16 cellular contexts compared by ENCODE assay signal in the genomic region with DNA sequence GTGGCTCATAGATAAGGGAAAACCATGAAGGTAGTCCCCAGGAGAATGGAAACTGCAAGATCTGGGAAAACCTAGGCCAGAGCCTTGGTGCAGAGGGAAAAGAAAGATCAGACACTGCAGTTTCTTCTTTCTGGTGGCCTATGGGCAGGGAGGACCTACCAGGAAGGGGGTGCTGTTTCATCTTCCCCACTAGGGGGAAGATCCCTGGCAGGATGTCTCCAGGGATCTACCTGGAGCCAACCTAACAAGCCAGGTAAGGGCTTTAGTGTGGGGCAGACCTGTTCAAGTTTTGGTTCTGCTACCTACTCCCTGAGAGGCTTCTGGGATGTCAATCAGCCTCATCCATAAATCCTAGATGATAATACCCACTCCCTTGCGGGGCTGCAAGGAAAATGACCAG. TPM values are rescaled to one million over a fixed set of nuclear protein-coding genes. Genes with fewer than 3 reads are reported as not detected.
A peak's percentile ranks its signal among the peaks of the same experiment; 100 is the strongest.
DNase-seq lines count a peak whose midpoint lies in the region; ATAC-seq and TF ChIP-seq lines count a peak whose summit lies in the region.
"Had no signal": no experiment of that assay in that cellular context is flagged by ENCODE, and none has a peak within 500 bp of the region (broad histone marks: within the 10 kb centered on the region; RNA-seq: fewer than 3 reads in every experiment).

No MANE protein-coding gene starts in this region.

- CTCF ChIA-PET in IMR-90 (lab: Yijun Ruan, JAX), result interaction anchor here (0.6 kb wide), 1 partner anchor 82 kb away, joined by 4 read pairs; no protein-coding TSS in a partner anchor
- CTCF ChIA-PET in mammary epithelial cell (lab: Charles Lee; ENCODE audit: low non-redundant PET), result no interaction called here

- H3K27ac ChIP-seq in CD4-positive, CD25-positive, alpha-beta regulatory T cell (ENCODE audit: insufficient read depth, low read length, poor library complexity, severe bottlenecking), result no peak overlapping the region
- H3K27ac ChIP-seq in IMR-90 (ENCODE audit: insufficient read depth, low read length) (no peak overlapping the region), mammary epithelial cell (ENCODE audit: insufficient read depth, low read depth, low read length) (peak overlapping the region; percentile 73), spleen (no peak overlapping the region)
- H3K27ac ChIP-seq: BLaER1 had no signal

- no peak overlapping the region for H2AK5ac ChIP-seq in IMR-90 (ENCODE audit: low read depth, low read length)

- peak overlapping the region; percentile 49; the same call in 1 of the 3 replicates for H2BK15ac ChIP-seq in IMR-90 (ENCODE audit: low read depth, low read length)

- H3K4me3 ChIP-seq in CD4-positive, CD25-positive, alpha-beta regulatory T cell (ENCODE audit: low read depth, low read length), result no peak overlapping the region
- H3K4me3 ChIP-seq in IMR-90 (ENCODE audit: insufficient read depth, low read depth, low read length) (no peak overlapping the region), mammary epithelial cell (replicated peaks in 1 of 3; ENCODE audit: insufficient read depth in 1 of 3, low read depth in 2 of 3, low read length in 3 of 3) (no peak overlapping the region), kidney epithelial cell (ENCODE audit: low read depth, low read length) (no peak overlapping the region), spleen (no peak overlapping the region)
- H3K4me3 ChIP-seq: BLaER1 had no signal

- H4K5ac ChIP-seq in IMR-90 (ENCODE audit: low read depth, low read length), result peak overlapping the region; percentile 21; the same call in 1 of the 2 replicates

- H3K36me3 Mint-ChIP-seq in CD4-positive, CD25-positive, alpha-beta regulatory T cell, result peaks cover 18% of the 10 kb centered on the region

- H3K27ac Mint-ChIP-seq in CD4-positive, CD25-positive, alpha-beta regulatory T cell, result peak overlapping the region in 2 of 3 donors; percentile 56 to 83
- H3K27ac Mint-ChIP-seq: activated CD8-positive, alpha-beta memory T cell treated with anti-CD3 and anti-CD28 coated beads, Interleukin-2, amount 10 ng/mL, durations not matched to agents 7 days and 5 days had no signal

- H3K27me3 ChIP-seq in CD4-positive, CD25-positive, alpha-beta regulatory T cell (ENCODE audit: control insufficient read depth, insufficient read depth, low read length), result no peaks in the 10 kb centered on the region
- H3K27me3 ChIP-seq in IMR-90 (ENCODE audit: control insufficient read depth, insufficient read depth, low read length) (no peaks in the 10 kb centered on the region), mammary epithelial cell (ENCODE audit: insufficient read depth, low read length) (no peaks in the 10 kb centered on the region), kidney epithelial cell (ENCODE audit: control insufficient read depth, insufficient read depth, low read length) (no peaks in the 10 kb centered on the region), spleen (replicated peaks in 1 of 7) (no peaks in the 10 kb centered on the region)
- H3K27me3 ChIP-seq: BLaER1 had no signal

- in situ Hi-C loops in IMR-90 (cut with MboI; ENCODE audit: low sequenced_read_pairs) (no loop called here), mammary epithelial cell (cut with MboI; ENCODE audit: low sequenced_read_pairs in 2 of 2) (no loop called here)

- H3K79me1 ChIP-seq in IMR-90 (ENCODE audit: low read depth in 1 of 2, low read length in 2 of 2), result peaks cover 51 to 86% of the 10 kb centered on the region in 2 experiments

- peak overlapping the region; percentile 7 for H3K14ac ChIP-seq in IMR-90 (replicated peaks; ENCODE audit: low read depth, low read length)

- H2BK20ac ChIP-seq in IMR-90 (ENCODE audit: low read depth, low read length), result no peak overlapping the region

- H2BK5ac ChIP-seq in IMR-90 (ENCODE audit: low read depth, low read length, poor library complexity, severe bottlenecking), result no peak overlapping the region

- H4K91ac ChIP-seq in IMR-90 (ENCODE audit: insufficient read depth, low read depth, low read length), result peak overlapping the region; percentile 13; the same call in 1 of the 2 replicates

- 0 out of 2 replicates have a peak overlapping the region, but pooled peaks have one; percentile 46 for H3K23ac ChIP-seq in IMR-90 (ENCODE audit: low read depth, low read length)

- TF ChIP-seq POLR2A in IMR-90 (IDR thresholded peaks at IDR 0.05; ENCODE audit: low read depth, low read length) (no peak), spleen (IDR thresholded peaks at IDR 0.05) (no peak)

- H3K4me3 Mint-ChIP-seq in CD4-positive, CD25-positive, alpha-beta regulatory T cell, result no peak overlapping the region
- H3K4me3 Mint-ChIP-seq: activated CD8-positive, alpha-beta memory T cell treated with anti-CD3 and anti-CD28 coated beads, Interleukin-2, amount 10 ng/mL, durations not matched to agents 7 days and 5 days; stimulated activated naive CD8-positive, alpha-beta T cell treated with anti-CD3 and anti-CD28 coated beads, Interleukin-15, amount 100 ng/mL, for 72 hours had no signal

- no TSS peak for BruUV-seq in IMR-90 (replicated peaks; lab: Mats Ljungman, UMichigan)
- BruUV-seq in mammary epithelial cell (replicated peaks; lab: Mats Ljungman, UMichigan), result no TSS peak

- ATAC-seq in CD4-positive, CD25-positive, alpha-beta regulatory T cell (ENCODE audit: low read depth in 2 of 2), result no peak
- ATAC-seq in IMR-90 (ENCODE audit: low read depth), result no peak
- ATAC-seq: activated CD8-positive, alpha-beta memory T cell treated with anti-CD3 and anti-CD28 coated beads, Interleukin-2, amount 10 ng/mL, durations not matched to agents 7 days and 5 days; activated naive CD4-positive, alpha-beta T cell treated with anti-CD3 and anti-CD28 coated beads, Interleukin-2, amount 50 U/mL, for 72 hours; stimulated activated naive CD8-positive, alpha-beta T cell treated with anti-CD3 and anti-CD28 coated beads, Interleukin-15, amount 100 ng/mL, for 72 hours had no signal

- peak overlapping the region in 1 of 2 experiments; percentile 24; a peak in 1 of 4 replicates for H4K8ac ChIP-seq in IMR-90 (ENCODE audit: low read depth in 2 of 2, low read length in 2 of 2)

- no peak overlapping the region for H3K18ac ChIP-seq in IMR-90 (ENCODE audit: low read depth, low read length)

- H3K4me1 ChIP-seq in CD4-positive, CD25-positive, alpha-beta regulatory T cell (ENCODE audit: control insufficient read depth, insufficient read depth, low read length, poor library complexity, severe bottlenecking), result peaks cover 3% of the 10 kb centered on the region
- H3K4me1 ChIP-seq in IMR-90 (ENCODE audit: control insufficient read depth, insufficient read depth, low read length) (peaks cover 16% of the 10 kb centered on the region), mammary epithelial cell (ENCODE audit: insufficient read depth, low read length) (peaks cover 31% of the 10 kb centered on the region), spleen (peaks cover 0 to 12% (median 2%) of the 10 kb centered on the region in 6 donors)
- H3K4me1 ChIP-seq: BLaER1 had no signal

- H3K9ac ChIP-seq in IMR-90 (ENCODE audit: low read depth, low read length) (no peak overlapping the region), mammary epithelial cell (ENCODE audit: insufficient read depth, low read length) (no peak overlapping the region)
- H3K9ac ChIP-seq: BLaER1 had no signal

- no peak for TF ChIP-seq RAD21 in IMR-90 (IDR thresholded peaks at IDR 0.05; ENCODE audit: low read length)

- peaks cover 48% of the 10 kb centered on the region for H3K9me1 ChIP-seq in IMR-90 (ENCODE audit: insufficient read depth, low read length)

- peaks cover 8% of the 10 kb centered on the region for H3K36me3 ChIP-seq in CD4-positive, CD25-positive, alpha-beta regulatory T cell (ENCODE audit: control insufficient read depth, insufficient read depth, low read length)
- H3K36me3 ChIP-seq in IMR-90 (ENCODE audit: control insufficient read depth, insufficient read depth, low read length) (no peaks in the 10 kb centered on the region), mammary epithelial cell (ENCODE audit: insufficient read depth, low read length) (peaks cover 3% of the 10 kb centered on the region), kidney epithelial cell (ENCODE audit: control insufficient read depth, insufficient read depth, low read length) (no peaks in the 10 kb centered on the region), spleen (peaks cover 0 to 11% (median 0%) of the 10 kb centered on the region in 6 donors)

- peaks cover 77% of the 10 kb centered on the region for H3K79me2 ChIP-seq in mammary epithelial cell (ENCODE audit: insufficient read depth, low read length)

- TF ChIP-seq CTCF in IMR-90 (conservative IDR thresholded peaks at IDR 0.05; ENCODE audit: low read depth, low read length), result 0 out of 2 replicates have a peak, but pooled peaks have one; percentile 22
- TF ChIP-seq CTCF in mammary epithelial cell (conservative IDR thresholded peaks at IDR 0.05 in 1 of 2, IDR thresholded peaks at IDR 0.05 in 1 of 2; ENCODE audit: extremely low read depth in 1 of 2, insufficient read depth in 1 of 2, low read depth in 1 of 2, low read length in 2 of 2), result peak; percentile 57 to 69
- TF ChIP-seq CTCF in kidney epithelial cell (IDR thresholded peaks at IDR 0.05; ENCODE audit: insufficient read depth, low read length, poor library complexity, severe bottlenecking), result peak; percentile 21
- no peak for TF ChIP-seq CTCF in spleen (IDR thresholded peaks at IDR 0.05 in 8 of 11, conservative IDR thresholded peaks at IDR 0.05 in 3 of 11)

- POLR2A ChIA-PET in IMR-90 (lab: Charles Lee; ENCODE audit: unreplicated experiment), result no interaction called here

- H3K9me3 ChIP-seq in CD4-positive, CD25-positive, alpha-beta regulatory T cell (ENCODE audit: control insufficient read depth in 2 of 2, low read length in 2 of 2), result no peaks in the 10 kb centered on the region
- H3K9me3 ChIP-seq in IMR-90 (ENCODE audit: control insufficient read depth, insufficient read depth, low read length), result no peaks in the 10 kb centered on the region
- no peaks in the 10 kb centered on the region for H3K9me3 ChIP-seq in mammary epithelial cell (replicated peaks; ENCODE audit: insufficient read depth, low read length)
- H3K9me3 ChIP-seq in spleen, result no peaks in the 10 kb centered on the region

- H2AFZ ChIP-seq in IMR-90 (replicated peaks; ENCODE audit: low read length, poor library complexity) (no peak overlapping the region), mammary epithelial cell (ENCODE audit: low read depth, low read length) (peak overlapping the region; percentile 12)

- H3K4me2 ChIP-seq in IMR-90 (ENCODE audit: low read depth, low read length) (no peak overlapping the region), mammary epithelial cell (ENCODE audit: insufficient read depth, low read depth, low read length) (peak overlapping the region; percentile 57)
- H3K4me2 ChIP-seq: BLaER1 had no signal

- intact Hi-C loops in IMR-90 (cut with micrococcal nuclease), result no loop called here
- intact Hi-C loops in mammary epithelial cell (cut with micrococcal nuclease), result no loop called here
- intact Hi-C loops in spleen (cut with DNase I; ENCODE audit: low total_unique reads), result no loop called here

- no peak for DNase-seq in CD4-positive, CD25-positive, alpha-beta regulatory T cell
- DNase-seq in IMR-90 (no peak), mammary epithelial cell (no peak), kidney epithelial cell (ENCODE audit: low read depth) (no peak), spleen (no peak), C1 segment of cervical spinal cord (lab: John Stamatoyannopoulos, UW) (no peak), kidney tubule cell (ENCODE audit: low spot score) (no peak)
- DNase-seq in activated CD4-positive, CD25-positive, alpha-beta regulatory T cell treated with anti-CD3 and anti-CD28 coated beads, Interleukin-2, amount 50 U/mL, for 72 hours, result no peak
- DNase-seq: activated CD8-positive, alpha-beta memory T cell treated with anti-CD3 and anti-CD28 coated beads, Interleukin-2, amount 10 ng/mL, durations not matched to agents 7 days and 5 days; NCI-H1417 treated with DMSO at 0.1 percent for 48 hours; NCI-H524 treated with DMSO at 0.1 percent for 48 hours; retina; SIG-M5; stimulated activated naive CD8-positive, alpha-beta T cell treated with anti-CD3 and anti-CD28 coated beads, Interleukin-15, amount 100 ng/mL, for 72 hours had no signal

- dilution Hi-C loops in IMR-90 (cut with HindIII; ENCODE audit: low sequenced_read_pairs, unreplicated experiment) (no loop called here), mammary epithelial cell (cut with HindIII; ENCODE audit: low sequenced_read_pairs) (no loop called here)

- peak overlapping the region; percentile 56 for H3K4ac ChIP-seq in IMR-90 (ENCODE audit: low read depth, low read length)

- WGBS in IMR-90 (ENCODE audit: extremely low coverage in 2 of 2, insufficient read length in 1 of 2), 2 experiments, result no CpG with 5 or more reads among the region's 1 CpG
- 100% methylated on average over 1 of the region's 1 CpG for WGBS in mammary epithelial cell (ENCODE audit: low coverage, missing lambda C conversion rate)
- WGBS in spleen, 5 donors, result 86 to 100% (median 100%) methylated on average over 1 of the region's 1 CpG

- peak overlapping the region; percentile 57; the same call in 1 of the 2 replicates for H2BK120ac ChIP-seq in IMR-90 (ENCODE audit: low read depth, low read length)

- H3K4me1 Mint-ChIP-seq in CD4-positive, CD25-positive, alpha-beta regulatory T cell, result peaks cover 17 to 62% (median 27%) of the 10 kb centered on the region in 4 donors

- H3K56ac ChIP-seq in IMR-90 (ENCODE audit: extremely low read depth, insufficient read depth, low read length), result no peak overlapping the region

- H4K20me1 ChIP-seq in IMR-90 (ENCODE audit: insufficient read depth, low read length), result peaks cover 9% of the 10 kb centered on the region; the same call in 1 of the 2 replicates
- no peaks in the 10 kb centered on the region for H4K20me1 ChIP-seq in mammary epithelial cell (ENCODE audit: insufficient read depth, low read length)
- H4K20me1 ChIP-seq: BLaER1 had no signal

- H3K9me3 Mint-ChIP-seq in CD4-positive, CD25-positive, alpha-beta regulatory T cell, result no peaks in the 10 kb centered on the region

- no peak overlapping the region for H2AK9ac ChIP-seq in IMR-90 (replicated peaks; ENCODE audit: low read depth, low read length, poor library complexity)

- no peaks in the 10 kb centered on the region for H3K27me3 Mint-ChIP-seq in CD4-positive, CD25-positive, alpha-beta regulatory T cell
- H3K27me3 Mint-ChIP-seq: activated CD8-positive, alpha-beta memory T cell treated with anti-CD3 and anti-CD28 coated beads, Interleukin-2, amount 10 ng/mL, durations not matched to agents 7 days and 5 days; stimulated activated naive CD8-positive, alpha-beta T cell treated with anti-CD3 and anti-CD28 coated beads, Interleukin-15, amount 100 ng/mL, for 72 hours had no signal

RNA-seq across cellular contexts. Expression of gene TOM1L2, which starts 21.4 kb away (rescaled TPM):
- 50.8 TPM for total RNA-seq in CD4-positive, CD25-positive, alpha-beta regulatory T cell
- polyA plus RNA-seq in CD4-positive, CD25-positive, alpha-beta regulatory T cell, result 1 to 10 TPM; 4.0 to 8.3 (median 6.1) TPM
- 23.3 and 34.4 TPM in 2 replicates for total RNA-seq in IMR-90 (2012; rRNA removed)
- 51.7 and 54.3 TPM in 2 replicates for polyA plus RNA-seq in IMR-90 (2012; rRNA removed)
- 33.4 and 54.4 TPM in 2 replicates for polyA plus RNA-seq in IMR-90 (2012; cell fraction: cytosol; rRNA removed)
- polyA plus RNA-seq in IMR-90 (2012; cell fraction: nucleus; rRNA removed; ENCODE audit: low replicate concordance), result 144 and 187 TPM in 2 replicates
- total RNA-seq in mammary epithelial cell, result 10 to 100 TPM; 42.8 to 71.1 TPM
- polyA plus RNA-seq in mammary epithelial cell, result 47.1 TPM
- 168 TPM for polyA minus RNA-seq in mammary epithelial cell
- 16.3 and 17.7 TPM in 2 replicates for total RNA-seq in kidney epithelial cell
- total RNA-seq in spleen, result 10 to 100 TPM; 27.0 to 82.6 (median 56.5) TPM
- 10 to 100 TPM in 1 of 3 donors, 1 to 10 TPM in 2; 5.3 to 17.6 (median 7.7) TPM for polyA plus RNA-seq in spleen

RNA-seq across cellular contexts. Expression of gene DRC3, which starts 21.9 kb away (rescaled TPM):
- total RNA-seq in CD4-positive, CD25-positive, alpha-beta regulatory T cell, result not detected
- polyA plus RNA-seq in CD4-positive, CD25-positive, alpha-beta regulatory T cell, result not detected
- total RNA-seq in IMR-90 (2012; rRNA removed) (0.28 and 0.72 TPM in 2 replicates), mammary epithelial cell (1 to 10 TPM in 1 of 2 donors, under 1 TPM in 1; 0.85 to 1.0 TPM), kidney epithelial cell (3.9 and 17.7 TPM in 2 replicates), spleen (1 to 10 TPM in 5 of 7 donors, under 1 TPM in 2; 0.37 to 7.3 (median 2.3) TPM)
- polyA plus RNA-seq in IMR-90 (2012; rRNA removed) (0.23 and 0.55 TPM in 2 replicates), mammary epithelial cell (0.67 TPM), spleen (1 to 10 TPM in 2 of 3 donors, under 1 TPM in 1; 0.93 to 2.4 (median 2.3) TPM)
- polyA plus RNA-seq in IMR-90 (2012; cell fraction: cytosol; rRNA removed), result 0.12 and 0.30 TPM in 2 replicates
- polyA plus RNA-seq in IMR-90 (2012; cell fraction: nucleus; rRNA removed; ENCODE audit: low replicate concordance), result 1.1 and 1.8 TPM in 2 replicates
- not detected for polyA minus RNA-seq in mammary epithelial cell
- total RNA-seq: activated CD8-positive, alpha-beta memory T cell treated with anti-CD3 and anti-CD28 coated beads, Interleukin-2, amount 10 ng/mL, durations not matched to agents 7 days and 5 days had no signal

Comparison
In these comparisons a context has a peak if more than half of its experiments do, and no peak if none do; other contexts are left out.
1. CTCF ChIP-seq: peak in IMR-90 (single experiment), mammary epithelial cell (2 of 2) and kidney epithelial cell (single experiment); none in spleen (0 of 11).